Comparison of ENCODE assay signal across 16 cellular contexts in the genomic region with DNA sequence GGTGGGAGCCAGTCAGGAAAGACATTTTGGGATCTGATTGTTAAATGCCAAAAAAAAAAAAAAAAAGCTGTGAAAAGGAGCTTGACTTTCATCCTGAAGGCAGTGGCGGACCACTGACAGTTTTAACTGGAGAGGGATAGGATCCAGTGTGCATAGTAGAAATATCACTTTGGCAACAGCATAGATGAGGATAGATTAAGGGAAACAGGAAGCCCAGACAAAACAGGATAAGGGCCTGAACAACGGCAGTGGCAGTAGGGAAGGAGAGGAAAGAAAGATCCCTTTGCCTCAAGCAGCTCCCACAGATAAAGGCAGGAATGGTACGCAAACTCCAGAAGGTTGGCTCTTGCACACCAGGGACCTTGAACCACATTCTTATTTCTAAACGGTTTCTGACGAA.
DNase-seq lines count a peak whose midpoint lies in the region; ATAC-seq and TF ChIP-seq lines count a peak whose summit lies in the region.
"Had no signal": no experiment of that assay in that cellular context is flagged by ENCODE, and none has a peak within 500 bp of the region (broad histone marks: within the 10 kb centered on the region; RNA-seq: fewer than 3 reads in every experiment).

No MANE protein-coding gene starts in this region.

- no peak for TF ChIP-seq CTCF in MCF 10A (IDR thresholded peaks at IDR 0.05; ENCODE audit: unreplicated experiment)
- no peak for TF ChIP-seq CTCF in mammary epithelial cell (conservative IDR thresholded peaks at IDR 0.05 in 1 of 2, IDR thresholded peaks at IDR 0.05 in 1 of 2; ENCODE audit: extremely low read depth in 1 of 2, insufficient read depth in 1 of 2, low read depth in 1 of 2, low read length in 2 of 2)
- no peak for TF ChIP-seq CTCF in coronary artery (IDR thresholded peaks at IDR 0.05)
- no peak for TF ChIP-seq CTCF in nephron (IDR thresholded peaks at IDR 0.05; ENCODE audit: unreplicated experiment in 3 of 3)
- TF ChIP-seq CTCF in uterus (IDR thresholded peaks at IDR 0.05): no peak
- no peak for TF ChIP-seq CTCF in foreskin fibroblast (IDR thresholded peaks at IDR 0.05; ENCODE audit: low read depth, low read length)

- in situ Hi-C loops in mammary epithelial cell (cut with MboI; ENCODE audit: low sequenced_read_pairs in 2 of 2): no loop called here

- H3K9me3 ChIP-seq in mammary epithelial cell (replicated peaks; ENCODE audit: insufficient read depth, low read length): no peaks in the 10 kb centered on the region
- no peaks in the 10 kb centered on the region for H3K9me3 ChIP-seq in uterus
- H3K9me3 ChIP-seq: SJSA1, upper lobe of left lung had no signal

- H3K36me3 ChIP-seq in mammary epithelial cell (ENCODE audit: insufficient read depth, low read length): no peaks in the 10 kb centered on the region
- H3K36me3 ChIP-seq in uterus: no peaks in the 10 kb centered on the region
- H3K36me3 ChIP-seq: SJSA1, upper lobe of left lung had no signal

- dilution Hi-C loops in mammary epithelial cell (cut with HindIII; ENCODE audit: low sequenced_read_pairs): no loop called here

- CTCF ChIA-PET in MCF 10A (lab: Yijun Ruan, JAX): interaction anchor here (0.6 kb wide), 1 partner anchor 95 kb away, joined by 3 read pairs; no protein-coding TSS in a partner anchor
- CTCF ChIA-PET in mammary epithelial cell (lab: Charles Lee; ENCODE audit: low non-redundant PET): no interaction called here

- WGBS in mammary epithelial cell (ENCODE audit: low coverage, missing lambda C conversion rate): 84% methylated on average over 5 of the region's 5 CpGs

- no peak overlapping the region for H3K4me3 Mint-ChIP-seq in MCF 10A (ENCODE audit: unreplicated experiment)
- H3K4me3 Mint-ChIP-seq in nephron: peak overlapping the region in 2 of 3 experiments; percentile 10 to 23
- H3K4me3 Mint-ChIP-seq: activated B cell treated with CpG ODN at 0.5 μM for 24 hours had no signal

- no peak overlapping the region for H3K9ac ChIP-seq in mammary epithelial cell (ENCODE audit: insufficient read depth, low read length)

- H3K4me3 ChIP-seq in mammary epithelial cell (replicated peaks in 1 of 3; ENCODE audit: insufficient read depth in 1 of 3, low read depth in 2 of 3, low read length in 3 of 3): no peak overlapping the region
- H3K4me3 ChIP-seq in coronary artery: no peak overlapping the region
- H3K4me3 ChIP-seq in uterus: no peak overlapping the region
- H3K4me3 ChIP-seq in foreskin fibroblast (ENCODE audit: low read depth in 1 of 2, low read length in 2 of 2): no peak overlapping the region
- H3K4me3 ChIP-seq: SJSA1, upper lobe of left lung had no signal

- H3K27ac Mint-ChIP-seq in MCF 10A (ENCODE audit: low read depth, unreplicated experiment): peak overlapping the region; percentile 27
- peak overlapping the region; percentile 68 to 92 (median 81) for H3K27ac Mint-ChIP-seq in nephron
- H3K27ac Mint-ChIP-seq: activated B cell treated with CpG ODN at 0.5 μM for 24 hours had no signal

- no peaks in the 10 kb centered on the region for H4K20me1 ChIP-seq in mammary epithelial cell (ENCODE audit: insufficient read depth, low read length)

- no peak overlapping the region for H3K4me2 ChIP-seq in mammary epithelial cell (ENCODE audit: insufficient read depth, low read depth, low read length)

- no peak for ATAC-seq in GM21723 (IDR thresholded peaks at IDR 0.05; ENCODE audit: unreplicated experiment)
- ATAC-seq: foreskin keratinocyte; naive thymus-derived CD4-positive, alpha-beta T cell had no signal

- no peaks in the 10 kb centered on the region for H3K27me3 Mint-ChIP-seq in MCF 10A (ENCODE audit: insufficient read depth, unreplicated experiment)
- H3K27me3 Mint-ChIP-seq in nephron (ENCODE audit: low read depth): no peaks in the 10 kb centered on the region
- H3K27me3 Mint-ChIP-seq: activated B cell treated with CpG ODN at 0.5 μM for 24 hours; naive thymus-derived CD4-positive, alpha-beta T cell had no signal

- POLR2A ChIA-PET in MCF 10A (lab: Yijun Ruan, JAX): no interaction called here

- no peaks in the 10 kb centered on the region for H3K27me3 ChIP-seq in mammary epithelial cell (ENCODE audit: insufficient read depth, low read length)
- H3K27me3 ChIP-seq in uterus: no peaks in the 10 kb centered on the region
- H3K27me3 ChIP-seq: SJSA1, upper lobe of left lung had no signal

- no peak for TF ChIP-seq POLR2A in uterus (IDR thresholded peaks at IDR 0.05)

- H3K4me1 Mint-ChIP-seq in MCF 10A (ENCODE audit: insufficient read depth, unreplicated experiment) (peaks cover 16% of the 10 kb centered on the region), nephron (peaks cover 69% of the 10 kb centered on the region)

- DNase-seq in MCF 10A (ENCODE audit: unreplicated experiment) (no peak), mammary epithelial cell (no peak), coronary artery (ENCODE audit: low spot score) (no peak), uterus (no peak), foreskin fibroblast (no peak), NCI-H146 treated with DMSO at 0.1 percent for 48 hours (lab: John Stamatoyannopoulos, UW; ENCODE audit: unreplicated experiment) (no peak)
- DNase-seq: activated B cell treated with CpG ODN at 0.5 μM for 24 hours; activated CD8-positive, alpha-beta memory T cell treated with anti-CD3 and anti-CD28 coated beads, Interleukin-2, amount 50 U/mL, for 48 hours; foreskin keratinocyte; naive thymus-derived CD4-positive, alpha-beta T cell; NCI-H187 treated with DMSO at 0.1 percent for 48 hours; NCI-H82; upper lobe of left lung had no signal

- no peaks in the 10 kb centered on the region for H3K79me2 ChIP-seq in mammary epithelial cell (ENCODE audit: insufficient read depth, low read length)

- intact Hi-C loops in MCF 10A (cut with micrococcal nuclease) (no loop called here), mammary epithelial cell (cut with micrococcal nuclease) (no loop called here), uterus (cut with DNase I; ENCODE audit: low total_unique reads) (no loop called here)

- no peak overlapping the region for H3K27ac ChIP-seq in mammary epithelial cell (ENCODE audit: insufficient read depth, low read depth, low read length)
- peak overlapping the region; percentile 12 to 42 for H3K27ac ChIP-seq in coronary artery
- peak overlapping the region; percentile 70 to 77 for H3K27ac ChIP-seq in uterus
- H3K27ac ChIP-seq: foreskin keratinocyte, SJSA1 had no signal

- H3K36me3 Mint-ChIP-seq in MCF 10A (ENCODE audit: insufficient read depth, unreplicated experiment): no peaks in the 10 kb centered on the region
- no peaks in the 10 kb centered on the region for H3K36me3 Mint-ChIP-seq in nephron (ENCODE audit: low read depth)

- no TSS peak for BruUV-seq in MCF 10A (replicated peaks; lab: Mats Ljungman, UMichigan)
- no TSS peak for BruUV-seq in mammary epithelial cell (replicated peaks; lab: Mats Ljungman, UMichigan)

- no peaks in the 10 kb centered on the region for H3K9me3 Mint-ChIP-seq in MCF 10A (ENCODE audit: unreplicated experiment)
- peaks cover 7% of the 10 kb centered on the region for H3K9me3 Mint-ChIP-seq in nephron
- H3K9me3 Mint-ChIP-seq: activated B cell treated with CpG ODN at 0.5 μM for 24 hours had no signal

- no peak overlapping the region for H2AFZ ChIP-seq in mammary epithelial cell (ENCODE audit: low read depth, low read length)

- H3K4me1 ChIP-seq in mammary epithelial cell (ENCODE audit: insufficient read depth, low read length): peaks cover 7% of the 10 kb centered on the region
- H3K4me1 ChIP-seq in uterus: peaks cover 0 to 8% of the 10 kb centered on the region in 2 donors
- H3K4me1 ChIP-seq: foreskin keratinocyte, SJSA1 had no signal
